40 cellular contexts compared by ENCODE assay signal in genomic region chr5:179457612-179458011, GRCh38.
"Had no signal": no experiment of that assay in that cellular context is flagged by ENCODE, and none has a peak within 500 bp of the region (broad histone marks: within the 10 kb centered on the region; RNA-seq: fewer than 3 reads in every experiment).

No MANE protein-coding gene starts in this region.

- H3K27me3 Mint-ChIP-seq: activated naive CD4-positive, alpha-beta T cell treated with anti-CD3 and anti-CD28 coated beads, Interleukin-2, amount 50 U/mL, for 24 hours; activated naive CD8-positive, alpha-beta T cell treated with anti-CD3 and anti-CD28 coated beads, Interleukin-2, amount 10 ng/mL, durations not matched to agents 7 days and 5 days; activated T-cell treated with anti-CD3 and anti-CD28 coated beads, Interleukin-2, amount 50 U/mL, for 24 hours had no signal

- H3K4me3 ChIP-seq: adrenal gland, ascending aorta, body of pancreas, breast epithelium, cardiac muscle cell had no signal

- H3K27ac Mint-ChIP-seq: activated naive CD4-positive, alpha-beta T cell treated with anti-CD3 and anti-CD28 coated beads, Interleukin-2, amount 10 ng/mL, durations not matched to agents 7 days and 5 days; activated naive CD4-positive, alpha-beta T cell treated with anti-CD3 and anti-CD28 coated beads, Interleukin-2, amount 50 U/mL, for 24 hours; activated naive CD4-positive, alpha-beta T cell treated with anti-CD3 and anti-CD28 coated beads, Interleukin-2, amount 50 U/mL, for 72 hours; activated naive CD8-positive, alpha-beta T cell; activated naive CD8-positive, alpha-beta T cell treated with anti-CD3 and anti-CD28 coated beads for 36 hours; activated naive CD8-positive, alpha-beta T cell treated with anti-CD3 and anti-CD28 coated beads, Interleukin-2, amount 10 ng/mL, durations not matched to agents 7 days and 5 days; activated naive CD8-positive, alpha-beta T cell treated with anti-CD3 and anti-CD28 coated beads, Interleukin-2, amount 50 U/mL, for 24 hours; activated T-cell treated with anti-CD3 and anti-CD28 coated beads, Interleukin-2, amount 50 U/mL, for 24 hours; activated T-cell treated with anti-CD3 and anti-CD28 coated beads, Interleukin-2, amount 50 U/mL, for 72 hours; activated T-helper 1 cell treated with anti-CD3 and anti-CD28 coated beads, Interleukin-12 subunit alpha, Interleukin-12 subunit beta, Interleukin-2, Interleukin-4 antibody, amounts not matched to agents 30 ng/mL and 10 ng/mL and 1 ng/mL, durations not matched to agents 14 hours and 24 hours and 36 hours; activated T-helper 17 cell treated with anti-CD3 and anti-CD28 coated beads, Interleukin-2, amount 50 U/mL, for 72 hours; activated T-helper 2 cell treated with anti-CD3 and anti-CD28 coated beads, Interferon-gamma antibody, Interleukin-2, Interleukin-4, amounts not matched to agents 10 μg/mL and 5 μg/mL and 100 μg/mL, durations not matched to agents 14 hours and 24 hours and 36 hours; brain had no signal

- H3K27ac ChIP-seq: adrenal gland, ascending aorta, body of pancreas, brain microvascular endothelial cell, breast epithelium, cardiac muscle cell had no signal

- H3K27me3 ChIP-seq: adrenal gland, ascending aorta, body of pancreas, brain microvascular endothelial cell, breast epithelium, cardiac muscle cell had no signal

- ATAC-seq: activated naive CD4-positive, alpha-beta T cell treated with anti-CD3 and anti-CD28 coated beads, Interleukin-2, amount 50 U/mL, for 72 hours; activated naive CD8-positive, alpha-beta T cell treated with anti-CD3 and anti-CD28 coated beads, Interleukin-2, amount 50 U/mL, for 24 hours; activated T-cell treated with anti-CD3 and anti-CD28 coated beads, Interleukin-2, amount 50 U/mL, for 4 hours; activated T-cell treated with anti-CD3 and anti-CD28 coated beads, Interleukin-2, amount 50 U/mL, for 72 hours; activated T-helper 17 cell treated with anti-CD3 and anti-CD28 coated beads, Interleukin-2, amount 50 U/mL, for 72 hours; body of pancreas had no signal

- H3K36me3 Mint-ChIP-seq: activated naive CD4-positive, alpha-beta T cell treated with anti-CD3 and anti-CD28 coated beads, Interleukin-2, amount 50 U/mL, for 24 hours; activated naive CD8-positive, alpha-beta T cell; activated naive CD8-positive, alpha-beta T cell treated with anti-CD3 and anti-CD28 coated beads for 36 hours; activated naive CD8-positive, alpha-beta T cell treated with anti-CD3 and anti-CD28 coated beads, Interleukin-2, amount 10 ng/mL, durations not matched to agents 7 days and 5 days; brain had no signal

- DNase-seq: activated effector memory CD4-positive, alpha-beta T cell treated with anti-CD3 and anti-CD28 coated beads, Interleukin-2, amount 50 U/mL, for 16 hours; activated effector memory CD4-positive, alpha-beta T cell treated with Interleukin-2 at 50 U/mL for 16 hours; activated gamma-delta T cell; activated gamma-delta T cell treated with Interleukin-2 at 50 U/mL for 16 hours; activated naive CD4-positive, alpha-beta T cell; activated naive CD4-positive, alpha-beta T cell treated with anti-CD3 and anti-CD28 coated beads, Interleukin-2, amount 10 ng/mL, durations not matched to agents 7 days and 5 days; activated naive CD4-positive, alpha-beta T cell treated with anti-CD3 and anti-CD28 coated beads, Interleukin-2, amount 50 U/mL, for 16 hours; activated naive CD4-positive, alpha-beta T cell treated with Interleukin-2 at 50 U/mL for 16 hours; activated naive CD8-positive, alpha-beta T cell treated with anti-CD3 and anti-CD28 coated beads for 36 hours; activated naive CD8-positive, alpha-beta T cell treated with anti-CD3 and anti-CD28 coated beads, Interleukin-2, amount 10 ng/mL, durations not matched to agents 7 days and 5 days; activated naive CD8-positive, alpha-beta T cell treated with anti-CD3 and anti-CD28 coated beads, Interleukin-2, amount 50 U/mL, for 24 hours; activated T-cell treated with anti-CD3 and anti-CD28 coated beads for 4 hours; activated T-cell treated with anti-CD3 and anti-CD28 coated beads, Interleukin-2, amount 50 U/mL, for 1 hour; activated T-cell treated with anti-CD3 and anti-CD28 coated beads, Interleukin-2, amount 50 U/mL, for 24 hours; activated T-cell treated with anti-CD3 and anti-CD28 coated beads, Interleukin-2, amount 50 U/mL, for 4 hours; activated T-cell treated with anti-CD3 and anti-CD28 coated beads, Interleukin-2, amount 50 U/mL, for 48 hours; activated T-cell treated with anti-CD3 and anti-CD28 coated beads, Interleukin-2, amount 50 U/mL, for 72 hours; adrenal gland; amniotic stem cell; amygdala; anterior cingulate cortex; aorta; body of pancreas; brain microvascular endothelial cell; caudate nucleus; central memory CD4-positive, alpha-beta T cell; cerebellar nuclear complex had no signal

- H3K4me3 Mint-ChIP-seq: activated naive CD4-positive, alpha-beta T cell treated with anti-CD3 and anti-CD28 coated beads, Interleukin-2, amount 10 ng/mL, durations not matched to agents 7 days and 5 days; activated naive CD4-positive, alpha-beta T cell treated with anti-CD3 and anti-CD28 coated beads, Interleukin-2, amount 50 U/mL, for 24 hours; activated naive CD8-positive, alpha-beta T cell; activated naive CD8-positive, alpha-beta T cell treated with anti-CD3 and anti-CD28 coated beads for 36 hours; activated naive CD8-positive, alpha-beta T cell treated with anti-CD3 and anti-CD28 coated beads, Interleukin-2, amount 10 ng/mL, durations not matched to agents 7 days and 5 days; activated naive CD8-positive, alpha-beta T cell treated with anti-CD3 and anti-CD28 coated beads, Interleukin-2, amount 50 U/mL, for 24 hours; activated T-cell treated with anti-CD3 and anti-CD28 coated beads, Interleukin-2, amount 50 U/mL, for 24 hours; activated T-cell treated with anti-CD3 and anti-CD28 coated beads, Interleukin-2, amount 50 U/mL, for 4 hours; activated T-cell treated with anti-CD3 and anti-CD28 coated beads, Interleukin-2, amount 50 U/mL, for 72 hours; activated T-helper 1 cell treated with anti-CD3 and anti-CD28 coated beads, Interleukin-12 subunit alpha, Interleukin-12 subunit beta, Interleukin-2, Interleukin-4 antibody, amounts not matched to agents 30 ng/mL and 10 ng/mL and 1 ng/mL, durations not matched to agents 14 hours and 24 hours and 36 hours; activated T-helper 17 cell treated with anti-CD3 and anti-CD28 coated beads, Interleukin-2, amount 50 U/mL, for 72 hours; brain; central memory CD8-positive, alpha-beta T cell had no signal

- H3K9me3 ChIP-seq: adrenal gland, ascending aorta, breast epithelium had no signal

- H3K36me3 ChIP-seq: adrenal gland, ascending aorta, brain microvascular endothelial cell, breast epithelium, cardiac muscle cell had no signal

- H3K4me1 ChIP-seq: adrenal gland, ascending aorta, body of pancreas, breast epithelium had no signal

- FAIRE-seq: astrocyte, bronchial epithelial cell had no signal

- H3K4me1 Mint-ChIP-seq: activated naive CD8-positive, alpha-beta T cell treated with anti-CD3 and anti-CD28 coated beads for 36 hours; activated naive CD8-positive, alpha-beta T cell treated with anti-CD3 and anti-CD28 coated beads, Interleukin-2, amount 10 ng/mL, durations not matched to agents 7 days and 5 days; activated naive CD8-positive, alpha-beta T cell treated with anti-CD3 and anti-CD28 coated beads, Interleukin-2, amount 50 U/mL, for 24 hours; activated T-helper 17 cell treated with anti-CD3 and anti-CD28 coated beads, Interleukin-2, amount 50 U/mL, for 72 hours; central memory CD8-positive, alpha-beta T cell had no signal
